In genomic region chr20:51800769-51801219, GRCh38 we compare ENCODE assay signal across 8 cellular contexts. TPM values are rescaled to one million over a fixed set of nuclear protein-coding genes. Genes with fewer than 3 reads are reported as not detected.
DNase-seq lines count a peak whose midpoint lies in the region; ATAC-seq lines count a peak whose summit lies in the region.

No MANE protein-coding gene starts in this region.

- no peaks in the 10 kb centered on the region for H3K36me3 Mint-ChIP-seq in dendritic cell treated with granulocyte-macrophage colony-stimulating factor and Interleukin-4, amounts not matched to agents 40 ng/mL and 50 ng/mL, for 4 days (ENCODE audit: low read depth)
- no peaks in the 10 kb centered on the region for H3K36me3 Mint-ChIP-seq in naive B cell

- DNase-seq in AG20443 (ENCODE audit: low spot score) (peak; percentile 39), M059J (ENCODE audit: low read depth) (peak; percentile 46), naive B cell (no peak), AG08395 (ENCODE audit: low spot score) (no peak), GF-D8 (lab: John Stamatoyannopoulos, UW) (no peak)

- intact Hi-C loops in dendritic cell treated with granulocyte-macrophage colony-stimulating factor and Interleukin-4, amounts not matched to agents 40 ng/mL and 50 ng/mL, for 4 days (cut with micrococcal nuclease) = no loop called here

- ATAC-seq in naive B cell (ENCODE audit: low read depth in 2 of 2) = no peak
- no peak for ATAC-seq in GM19455 (IDR thresholded peaks at IDR 0.05; ENCODE audit: unreplicated experiment)
- no peak for ATAC-seq in GM21526 (IDR thresholded peaks at IDR 0.05; ENCODE audit: low FRiP score, unreplicated experiment)

- peak overlapping the region; percentile 70 for H3K4me3 Mint-ChIP-seq in dendritic cell treated with granulocyte-macrophage colony-stimulating factor and Interleukin-4, amounts not matched to agents 40 ng/mL and 50 ng/mL, for 4 days
- H3K4me3 Mint-ChIP-seq in naive B cell = peak overlapping the region in 6 of 8 donors; percentile 44 to 78 (median 66)

- H3K4me1 Mint-ChIP-seq in dendritic cell treated with granulocyte-macrophage colony-stimulating factor and Interleukin-4, amounts not matched to agents 40 ng/mL and 50 ng/mL, for 4 days (ENCODE audit: low read depth) = peaks cover 25% of the 10 kb centered on the region
- peaks cover 3 to 12% (median 6%) of the 10 kb centered on the region in 3 donors for H3K4me1 Mint-ChIP-seq in naive B cell

- no peak overlapping the region for H3K27ac Mint-ChIP-seq in dendritic cell treated with granulocyte-macrophage colony-stimulating factor and Interleukin-4, amounts not matched to agents 40 ng/mL and 50 ng/mL, for 4 days
- H3K27ac Mint-ChIP-seq in naive B cell = no peak overlapping the region

- peaks cover 44% of the 10 kb centered on the region for H3K27me3 Mint-ChIP-seq in dendritic cell treated with granulocyte-macrophage colony-stimulating factor and Interleukin-4, amounts not matched to agents 40 ng/mL and 50 ng/mL, for 4 days
- H3K27me3 Mint-ChIP-seq in naive B cell = peaks cover 42 to 74% (median 63%) of the 10 kb centered on the region in 3 donors

- H3K9me3 Mint-ChIP-seq in dendritic cell treated with granulocyte-macrophage colony-stimulating factor and Interleukin-4, amounts not matched to agents 40 ng/mL and 50 ng/mL, for 4 days = no peaks in the 10 kb centered on the region
- H3K9me3 Mint-ChIP-seq in naive B cell = no peaks in the 10 kb centered on the region

RNA-seq across cellular contexts. Expression of gene SALL4, which starts 1.5 kb away (rescaled TPM):
- 1.6 and 2.4 TPM in 2 replicates for total RNA-seq in M059J (2014; rRNA removed; shearing (Covaris generic))
- polyA plus RNA-seq in naive B cell (ENCODE audit: low read depth in 6 of 6) = not detected

RNA-seq across cellular contexts. Expression of gene ATP9A, which starts 32.6 kb away (rescaled TPM):
- total RNA-seq in M059J (2014; rRNA removed; shearing (Covaris generic)) = 11.0 and 20.6 TPM in 2 replicates
- under 1 TPM in 3 of 6 donors, not detected in 3; 0.07 to 0.13 (median 0.10) TPM for polyA plus RNA-seq in naive B cell (ENCODE audit: low read depth in 6 of 6)

Comparison
In these comparisons a context has a peak if more than half of its experiments do, and no peak if none do; other contexts are left out.
1. DNase-seq: peak in AG20443 (single experiment) and M059J (single experiment); none in naive B cell (single experiment), AG08395 (single experiment) and GF-D8 (single experiment).